1 cellular context compared by ENCODE assay signal in genomic region chr1:246063013-246063616, GRCh38.
TF ChIP-seq lines count a peak whose summit lies in the region.

No MANE protein-coding gene starts in this region.

TF ChIP-seq in GM23338, 12 proteins besides CTCF, POLR2A, EP300 and RAD21 (continued from another document):
- TF ChIP-seq ZNF462 (CRISPR knock-in tag; IDR thresholded peaks at IDR 0.05): no peak
- no peak for TF ChIP-seq EZH2phosphoT487 (IDR thresholded peaks at IDR 0.05; ENCODE audit: unreplicated experiment)
- no peak for TF ChIP-seq ETS1 (IDR thresholded peaks at IDR 0.05)
- TF ChIP-seq STAT1 (IDR thresholded peaks at IDR 0.05; ENCODE audit: unreplicated experiment): no peak
- no peak for TF ChIP-seq EZH2 (IDR thresholded peaks at IDR 0.05; ENCODE audit: low read depth, unreplicated experiment)
- TF ChIP-seq JUNB (IDR thresholded peaks at IDR 0.05; ENCODE audit: unreplicated experiment): no peak
- TF ChIP-seq REST (IDR thresholded peaks at IDR 0.05; ENCODE audit: unreplicated experiment): no peak
- TF ChIP-seq POLR2AphosphoS5 (IDR thresholded peaks at IDR 0.05; ENCODE audit: low read depth): no peak
- no peak for TF ChIP-seq ZNF114 (CRISPR knock-in tag; IDR thresholded peaks at IDR 0.05)
